ENCODE assay signal across 8 cellular contexts in genomic region chr1:112700290-112701226, GRCh38. TPM values are rescaled to one million over a fixed set of nuclear protein-coding genes. Genes with fewer than 3 reads are reported as not detected.
DNase-seq lines count a peak whose midpoint lies in the region; ATAC-seq and TF ChIP-seq lines count a peak whose summit lies in the region.

No MANE protein-coding gene starts in this region.

- H3K36me3 ChIP-seq in SK-N-SH (replicated peaks in 1 of 2; ENCODE audit: control insufficient read depth in 1 of 2, insufficient read depth in 2 of 2, low read length in 1 of 2) (peaks cover 28 to 56% of the 10 kb centered on the region in 2 experiments), adipocyte (ENCODE audit: control insufficient read depth, insufficient read depth, low read length, severe bottlenecking) (peaks cover 53% of the 10 kb centered on the region)

- intact Hi-C loops in cardiac septum (cut with DNase I), result loop anchor here (1.0 kb wide), 1 partner anchor 15 kb away; the partner anchor contains the start of gene PPM1J

- 37% methylated on average over 7 of the region's 7 CpGs for WGBS in SK-N-SH (ENCODE audit: low lambda C conversion rate)

- TF ChIP-seq RAD21 in SK-N-SH (IDR thresholded peaks at IDR 0.05; ENCODE audit: low read length), result no peak

- H3K9ac ChIP-seq in SK-N-SH (peak overlapping the region; percentile 57; the same call in 1 of the 2 replicates), adipocyte (ENCODE audit: low read length) (peak overlapping the region; percentile 74)

- peak; percentile 36 for ATAC-seq in GM21717 (IDR thresholded peaks at IDR 0.05; ENCODE audit: unreplicated experiment)

- POLR2A ChIA-PET in SK-N-SH (lab: Yijun Ruan, JAX), result interaction anchor here (1.1 kb wide), 1 partner anchor 26 kb away, joined by 3 read pairs; the partner anchor contains the start of gene MOV10

- CTCF ChIA-PET in SK-N-SH (lab: Yijun Ruan, JAX), result interaction anchor here (0.9 to 4.4 kb wide), 7 partner anchors 7 to 310 kb away, joined by 3 to 21 read pairs (median 5); partner anchors contain the start of genes PPM1J and ST7L

- H3K27ac ChIP-seq in SK-N-SH (ENCODE audit: low read depth in 2 of 2, low read length in 1 of 2), result peak overlapping the region; percentile 70 to 90

- peaks cover 11% of the 10 kb centered on the region for H4K20me1 ChIP-seq in SK-N-SH (ENCODE audit: insufficient read depth)

- peak in 1 of 2 experiments; percentile 42; a peak in 1 of 4 replicates for TF ChIP-seq EP300 in SK-N-SH (IDR thresholded peaks at IDR 0.05; ENCODE audit: borderline replicate concordance in 1 of 2, low read depth in 1 of 2, low read length in 1 of 2)

- H3K27me3 ChIP-seq in SK-N-SH (ENCODE audit: insufficient read depth) (no peaks in the 10 kb centered on the region), adipocyte (replicated peaks; ENCODE audit: control insufficient read depth, insufficient read depth, low read length) (no peaks in the 10 kb centered on the region)

- H3K4me2 ChIP-seq in SK-N-SH, result peak overlapping the region; percentile 46

- peak; percentile 99 for DNase-seq in CMK (ENCODE audit: low read depth)
- peak; percentile 97 for DNase-seq in M059J (ENCODE audit: low read depth)
- DNase-seq in SK-N-SH, result peak; percentile 87
- peak; percentile 94 for DNase-seq in adipocyte (ENCODE audit: low read depth)
- peak; percentile 99 for DNase-seq in cardiac septum (ENCODE audit: low spot score)
- peak; percentile 96 for DNase-seq in pons (ENCODE audit: low spot score)
- peak; percentile 95 for DNase-seq in ureter (ENCODE audit: low spot score)

- peak; percentile 16; the same call in 1 of the 2 replicates for TF ChIP-seq CTCF in SK-N-SH (IDR thresholded peaks at IDR 0.05)

- H3K9me3 ChIP-seq in SK-N-SH (no peaks in the 10 kb centered on the region), adipocyte (ENCODE audit: control insufficient read depth, low read length) (no peaks in the 10 kb centered on the region)

- H3K4me1 ChIP-seq in SK-N-SH (ENCODE audit: control insufficient read depth in 1 of 2, insufficient read depth in 2 of 2, low read depth in 1 of 2, low read length in 1 of 2), result peaks cover 36 to 54% of the 10 kb centered on the region in 2 experiments; a peak in 3 of 4 replicates
- peaks cover 49% of the 10 kb centered on the region for H3K4me1 ChIP-seq in adipocyte (ENCODE audit: control insufficient read depth, insufficient read depth, low read length)

- H3F3A ChIP-seq in SK-N-SH (replicated peaks; ENCODE audit: insufficient read depth), result peaks cover 44% of the 10 kb centered on the region

- H3K9me2 ChIP-seq in SK-N-SH, result no peaks in the 10 kb centered on the region

- no peak overlapping the region for H2AFZ ChIP-seq in SK-N-SH (ENCODE audit: low read depth)

- H3K4me3 ChIP-seq in SK-N-SH (ENCODE audit: low read depth in 2 of 2, low read length in 1 of 2) (0 out of 4 replicates have a peak overlapping the region, but pooled peaks of 1 of the 2 experiments have one; percentile 18), adipocyte (ENCODE audit: low read length) (peak overlapping the region; percentile 57)

- peaks cover 29% of the 10 kb centered on the region for H3K79me2 ChIP-seq in SK-N-SH (ENCODE audit: insufficient read depth)

TF ChIP-seq in SK-N-SH, 30 proteins besides CTCF, POLR2A, EP300 and RAD21 (continues in another document):
- TF ChIP-seq, protein P1, sequence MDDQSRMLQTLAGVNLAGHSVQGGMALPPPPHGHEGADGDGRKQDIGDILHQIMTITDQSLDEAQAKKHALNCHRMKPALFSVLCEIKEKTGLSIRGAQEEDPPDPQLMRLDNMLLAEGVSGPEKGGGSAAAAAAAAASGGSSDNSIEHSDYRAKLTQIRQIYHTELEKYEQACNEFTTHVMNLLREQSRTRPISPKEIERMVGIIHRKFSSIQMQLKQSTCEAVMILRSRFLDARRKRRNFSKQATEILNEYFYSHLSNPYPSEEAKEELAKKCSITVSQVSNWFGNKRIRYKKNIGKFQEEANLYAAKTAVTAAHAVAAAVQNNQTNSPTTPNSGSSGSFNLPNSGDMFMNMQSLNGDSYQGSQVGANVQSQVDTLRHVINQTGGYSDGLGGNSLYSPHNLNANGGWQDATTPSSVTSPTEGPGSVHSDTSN (IDR thresholded peaks at IDR 0.05), result peak; percentile 32
- TF ChIP-seq USF1 (IDR thresholded peaks at IDR 0.05; ENCODE audit: borderline replicate concordance, low read depth) (no peak), FOXJ3 (CRISPR knock-in tag; IDR thresholded peaks at IDR 0.05) (no peak), FOXM1 (IDR thresholded peaks at IDR 0.05; ENCODE audit: low read depth) (no peak), NRF1 (IDR thresholded peaks at IDR 0.05; ENCODE audit: low read depth, low read length) (no peak), SMC3 (IDR thresholded peaks at IDR 0.05; ENCODE audit: low read depth, low read length) (no peak), REST (IDR thresholded peaks at IDR 0.05; ENCODE audit: low read depth, low read length) (no peak), ELF1 (IDR thresholded peaks at IDR 0.05) (peak; percentile 27; the same call in 1 of the 2 replicates), GABPA (IDR thresholded peaks at IDR 0.05; ENCODE audit: low read depth) (peak; percentile 8; the same call in 1 of the 2 replicates), RXRA (IDR thresholded peaks at IDR 0.05; ENCODE audit: borderline replicate concordance, low read depth) (no peak), RFX5 (IDR thresholded peaks at IDR 0.05; ENCODE audit: low read length) (no peak)
- TF ChIP-seq, protein P2, sequence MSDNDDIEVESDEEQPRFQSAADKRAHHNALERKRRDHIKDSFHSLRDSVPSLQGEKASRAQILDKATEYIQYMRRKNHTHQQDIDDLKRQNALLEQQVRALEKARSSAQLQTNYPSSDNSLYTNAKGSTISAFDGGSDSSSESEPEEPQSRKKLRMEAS (IDR thresholded peaks at IDR 0.05; ENCODE audit: low read depth), result 0 out of 2 replicates have a peak, but pooled peaks have one; percentile 30
- TF ChIP-seq, protein P3, sequence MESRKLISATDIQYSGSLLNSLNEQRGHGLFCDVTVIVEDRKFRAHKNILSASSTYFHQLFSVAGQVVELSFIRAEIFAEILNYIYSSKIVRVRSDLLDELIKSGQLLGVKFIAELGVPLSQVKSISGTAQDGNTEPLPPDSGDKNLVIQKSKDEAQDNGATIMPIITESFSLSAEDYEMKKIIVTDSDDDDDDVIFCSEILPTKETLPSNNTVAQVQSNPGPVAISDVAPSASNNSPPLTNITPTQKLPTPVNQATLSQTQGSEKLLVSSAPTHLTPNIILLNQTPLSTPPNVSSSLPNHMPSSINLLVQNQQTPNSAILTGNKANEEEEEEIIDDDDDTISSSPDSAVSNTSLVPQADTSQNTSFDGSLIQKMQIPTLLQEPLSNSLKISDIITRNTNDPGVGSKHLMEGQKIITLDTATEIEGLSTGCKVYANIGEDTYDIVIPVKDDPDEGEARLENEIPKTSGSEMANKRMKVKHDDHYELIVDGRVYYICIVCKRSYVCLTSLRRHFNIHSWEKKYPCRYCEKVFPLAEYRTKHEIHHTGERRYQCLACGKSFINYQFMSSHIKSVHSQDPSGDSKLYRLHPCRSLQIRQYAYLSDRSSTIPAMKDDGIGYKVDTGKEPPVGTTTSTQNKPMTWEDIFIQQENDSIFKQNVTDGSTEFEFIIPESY (IDR thresholded peaks at IDR 0.05; ENCODE audit: borderline replicate concordance, low read depth), result peak; percentile 53; the same call in 1 of the 2 replicates

RNA-seq across cellular contexts. Expression of gene RHOC, which starts 6.4 kb away (rescaled TPM):
- total RNA-seq in M059J (2014; rRNA removed; shearing (Covaris generic)), result 497 and 506 TPM in 2 replicates
- 961 and 1,028 TPM in 2 replicates for polyA plus RNA-seq in SK-N-SH (2012; rRNA removed)
- 761 and 772 TPM in 2 replicates for polyA plus RNA-seq in SK-N-SH (2012; cell fraction: cytosol; rRNA removed)
- polyA plus RNA-seq in SK-N-SH (2012; cell fraction: nucleus; rRNA removed), result 538 and 661 TPM in 2 replicates
- total RNA-seq in cardiac septum (270 TPM), ureter (187 TPM)

RNA-seq across cellular contexts. Expression of gene PPM1J, which starts 14.6 kb away (rescaled TPM):
- 1.3 and 1.5 TPM in 2 replicates for total RNA-seq in M059J (2014; rRNA removed; shearing (Covaris generic))
- polyA plus RNA-seq in SK-N-SH (2012; rRNA removed), result 5.3 and 6.7 TPM in 2 replicates
- polyA plus RNA-seq in SK-N-SH (2012; cell fraction: cytosol; rRNA removed), result 2.7 and 3.7 TPM in 2 replicates
- polyA plus RNA-seq in SK-N-SH (2012; cell fraction: nucleus; rRNA removed), result 21.9 and 22.0 TPM in 2 replicates
- total RNA-seq in cardiac septum (10.7 TPM), ureter (0.94 TPM)

RNA-seq across cellular contexts. Expression of gene MOV10, which starts 26.1 kb away (rescaled TPM):
- 51.5 and 96.3 TPM in 2 replicates for total RNA-seq in M059J (2014; rRNA removed; shearing (Covaris generic))
- polyA plus RNA-seq in SK-N-SH (2012; rRNA removed), result 81.0 and 87.4 TPM in 2 replicates
- 25.9 and 38.1 TPM in 2 replicates for polyA plus RNA-seq in SK-N-SH (2012; cell fraction: cytosol; rRNA removed)
- 325 and 510 TPM in 2 replicates for polyA plus RNA-seq in SK-N-SH (2012; cell fraction: nucleus; rRNA removed)
- total RNA-seq in cardiac septum, result 18.3 TPM
- 92.3 TPM for total RNA-seq in ureter
